Comparison of ENCODE assay signal across 26 cellular contexts in the genomic region with DNA sequence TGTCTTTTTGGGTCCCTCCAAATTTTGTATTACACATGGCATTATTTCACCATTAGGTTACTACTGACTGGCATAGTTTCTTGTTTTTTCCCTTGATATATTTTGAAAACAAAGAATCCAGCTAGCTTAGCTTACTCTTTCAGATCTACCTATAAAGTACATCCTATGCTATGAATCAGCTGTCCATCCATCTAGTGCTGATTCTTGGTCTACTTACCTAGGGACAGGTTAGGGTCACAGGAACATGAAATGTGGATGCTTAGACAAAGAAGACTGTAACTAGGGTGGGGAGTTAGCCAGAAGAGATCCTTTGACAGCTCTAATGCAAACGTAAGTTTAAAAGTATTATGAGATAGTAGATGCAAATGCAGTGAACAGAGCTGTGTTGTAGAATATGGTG.
"Had no signal": no experiment of that assay in that cellular context is flagged by ENCODE, and none has a peak within 500 bp of the region (broad histone marks: within the 10 kb centered on the region; RNA-seq: fewer than 3 reads in every experiment).

No MANE protein-coding gene starts in this region.

- H3K4me2 ChIP-seq: hepatocyte, neural progenitor cell had no signal

- H3K9ac ChIP-seq: neural progenitor cell, parathyroid adenoma had no signal

- H3K79me2 ChIP-seq: hepatocyte, parathyroid adenoma had no signal

- DNase-seq: dorsolateral prefrontal cortex; effector CD4-positive, alpha-beta T cell; heart left ventricle; left cardiac atrium; left ventricle myocardium superior; mesendoderm; midbrain; naive thymus-derived CD4-positive, alpha-beta T cell; right cardiac atrium; sigmoid colon; stimulated activated CD4-positive, alpha-beta T cell treated with anti-CD3 and anti-CD28 coated beads, Interleukin-2, amount 100 ng/mL, for 24 hours; stimulated activated CD4-positive, alpha-beta T cell treated with anti-CD3 and anti-CD28 coated beads, Interleukin-4, amount 100 ng/mL, for 24 hours; stimulated activated naive CD4-positive, alpha-beta T cell treated with Interleukin-2 at 50 U/mL for 16 hours; stomach; thyroid gland; trophoblast cell had no signal

- H3K4me1 ChIP-seq: foreskin keratinocyte, gastroesophageal sphincter, heart left ventricle, neural progenitor cell, parathyroid adenoma, sigmoid colon, stomach, thyroid gland, vagina had no signal

- H2AFZ ChIP-seq: hepatocyte, neural progenitor cell, parathyroid adenoma had no signal

- ATAC-seq: esophagus mucosa; foreskin keratinocyte; gastroesophageal sphincter; heart left ventricle; left cardiac atrium; left ventricle myocardium superior; naive thymus-derived CD4-positive, alpha-beta T cell; right cardiac atrium; stimulated activated effector memory CD8-positive, alpha-beta T cell treated with anti-CD3 and anti-CD28 coated beads, Interleukin-12 subunit alpha, Interleukin-12 subunit beta, amount 100 ng/mL, for 72 hours had no signal

- H3K27ac ChIP-seq: epithelial cell of prostate, foreskin keratinocyte, gastroesophageal sphincter, heart left ventricle, hepatocyte, neural progenitor cell, parathyroid adenoma, sigmoid colon, stomach, thyroid gland, vagina had no signal

- H3K9me3 ChIP-seq: gastroesophageal sphincter, heart left ventricle, sigmoid colon, stomach, thyroid gland, vagina had no signal

- H3K4me3 ChIP-seq: dorsolateral prefrontal cortex, gastroesophageal sphincter, heart left ventricle, hepatocyte, lung, neural progenitor cell, sigmoid colon, stomach, thyroid gland, vagina had no signal

- H3K27me3 ChIP-seq: dorsolateral prefrontal cortex, gastroesophageal sphincter, heart left ventricle, hepatocyte, sigmoid colon, stomach, thyroid gland, vagina had no signal

- H3K36me3 ChIP-seq: gastroesophageal sphincter, heart left ventricle, neural progenitor cell, sigmoid colon, stomach, thyroid gland, vagina had no signal
